34 cellular contexts compared by ENCODE assay signal in genomic region chr11:79950741-79951140, GRCh38.
DNase-seq lines count a peak whose midpoint lies in the region; ATAC-seq and TF ChIP-seq lines count a peak whose summit lies in the region.
"Had no signal": no experiment of that assay in that cellular context is flagged by ENCODE, and none has a peak within 500 bp of the region (broad histone marks: within the 10 kb centered on the region; RNA-seq: fewer than 3 reads in every experiment).

No MANE protein-coding gene starts in this region.

- H3K27me3 ChIP-seq in GM23338 (ENCODE audit: insufficient read depth): no peaks in the 10 kb centered on the region
- no peaks in the 10 kb centered on the region for H3K27me3 ChIP-seq in esophagus muscularis mucosa
- peaks cover 0 to 4% of the 10 kb centered on the region in 2 donors for H3K27me3 ChIP-seq in right atrium auricular region
- H3K27me3 ChIP-seq in adrenal gland: no peaks in the 10 kb centered on the region
- H3K27me3 ChIP-seq: BE2C; BLaER1; BLaER1 treated with 17β-estradiol and CSF1 and Interleukin-3, amounts not matched to agents 10 nM and 100 nM had no signal

- H3K27ac ChIP-seq in GM23338 (ENCODE audit: low read depth) (no peak overlapping the region), esophagus muscularis mucosa (replicated peaks in 1 of 4) (no peak overlapping the region), right atrium auricular region (no peak overlapping the region), adrenal gland (no peak overlapping the region)
- H3K27ac ChIP-seq: 22Rv1; A549; BLaER1; BLaER1 treated with 17β-estradiol and CSF1 and Interleukin-3, amounts not matched to agents 10 nM and 100 nM; C4-2B had no signal

- no peaks in the 10 kb centered on the region for H3F3A ChIP-seq in GM23338 (replicated peaks; ENCODE audit: low read depth)

- H3K9me3 ChIP-seq in esophagus muscularis mucosa: no peaks in the 10 kb centered on the region
- H3K9me3 ChIP-seq in right atrium auricular region: no peaks in the 10 kb centered on the region
- no peaks in the 10 kb centered on the region for H3K9me3 ChIP-seq in adrenal gland (replicated peaks in 1 of 3)
- H3K9me3 ChIP-seq: A549; BE2C; BLaER1; BLaER1 treated with 17β-estradiol and CSF1 and Interleukin-3, amounts not matched to agents 10 nM and 100 nM; Caco-2 had no signal

- peak overlapping the region; percentile 66; the same call in 1 of the 2 replicates for H2AFZ ChIP-seq in GM23338

- H3K4me3 ChIP-seq in GM23338 (no peak overlapping the region), esophagus muscularis mucosa (no peak overlapping the region), right atrium auricular region (no peak overlapping the region), adrenal gland (no peak overlapping the region)
- H3K4me3 ChIP-seq: A549; BLaER1; BLaER1 treated with 17β-estradiol and CSF1 and Interleukin-3, amounts not matched to agents 10 nM and 100 nM had no signal

- H3K9me2 ChIP-seq in GM23338 (ENCODE audit: insufficient read depth): peaks cover 4% of the 10 kb centered on the region; the same call in 1 of the 2 replicates

- DNase-seq in Calu3 (no peak), GM23338 (ENCODE audit: low spot score) (no peak), esophagus muscularis mucosa (ENCODE audit: extremely low spot score) (peak; percentile 45), putamen (ENCODE audit: low spot score) (peak; percentile 8), right atrium auricular region (ENCODE audit: low spot score) (no peak), Kasumi-1 (lab: John Stamatoyannopoulos, UW) (no peak), adrenal gland (no peak), NCI-H2081 (lab: John Stamatoyannopoulos, UW) (no peak)
- DNase-seq: 8988T; ACHN; AML-193; BE2C; C1 segment of cervical spinal cord; Caco-2; CD4-positive, alpha-beta memory T cell; CD4-positive, alpha-beta T cell; CD4-positive, CD25-positive, alpha-beta regulatory T cell; CD8-positive, alpha-beta memory T cell; CD8-positive, alpha-beta T cell; COR-L47; DMS 273 treated with DMSO at 0.1 percent for 48 hours; DMS153; DMS53; DMS79; DMS79 treated with DMSO at 0.1 percent for 48 hours; DND-41; EL had no signal

- TF ChIP-seq CTCF in Calu3 (IDR thresholded peaks at IDR 0.05; ENCODE audit: unreplicated experiment) (no peak), GM23338 (conservative IDR thresholded peaks at IDR 0.05; ENCODE audit: low read depth in 2 of 2) (no peak), esophagus muscularis mucosa (IDR thresholded peaks at IDR 0.05) (no peak), right atrium auricular region (IDR thresholded peaks at IDR 0.05) (no peak), adrenal gland (IDR thresholded peaks at IDR 0.05) (no peak)

- 85% methylated on average over 4 of the region's 4 CpGs for WGBS in esophagus muscularis mucosa
- WGBS in adrenal gland, 4 donors: 84 to 88% (median 87%) methylated on average over 4 of the region's 4 CpGs

- no peaks in the 10 kb centered on the region for H3K36me3 Mint-ChIP-seq in Calu3 (ENCODE audit: insufficient read depth, unreplicated experiment)
- H3K36me3 Mint-ChIP-seq in GM23338 (ENCODE audit: low read depth): no peaks in the 10 kb centered on the region
- H3K36me3 Mint-ChIP-seq: CD14-positive monocyte; CD4-positive, alpha-beta memory T cell; CD4-positive, CD25-positive, alpha-beta regulatory T cell; CD8-positive, alpha-beta memory T cell; CD8-positive, alpha-beta T cell had no signal

- TF ChIP-seq POLR2A in esophagus muscularis mucosa (IDR thresholded peaks at IDR 0.05; ENCODE audit: low read depth): no peak
- no peak for TF ChIP-seq POLR2A in adrenal gland (IDR thresholded peaks at IDR 0.05)

- TF ChIP-seq EP300 in esophagus muscularis mucosa (IDR thresholded peaks at IDR 0.05): no peak

- H3K27ac Mint-ChIP-seq in Calu3 (ENCODE audit: unreplicated experiment) (peak overlapping the region; percentile 9), GM23338 (no peak overlapping the region; the same call in 1 of the 2 replicates)
- H3K27ac Mint-ChIP-seq: B cell; CD14-positive monocyte; CD4-positive, alpha-beta memory T cell; CD4-positive, alpha-beta T cell; CD4-positive, CD25-positive, alpha-beta regulatory T cell; CD8-positive, alpha-beta memory T cell; CD8-positive, alpha-beta T cell had no signal

- no peaks in the 10 kb centered on the region for H3K79me2 ChIP-seq in GM23338 (replicated peaks; ENCODE audit: insufficient read depth)

- H4K20me1 ChIP-seq in GM23338 (replicated peaks; ENCODE audit: insufficient read depth): no peaks in the 10 kb centered on the region
- H4K20me1 ChIP-seq: BLaER1; BLaER1 treated with 17β-estradiol and CSF1 and Interleukin-3, amounts not matched to agents 10 nM and 100 nM had no signal

- intact Hi-C loops in Calu3 (cut with micrococcal nuclease; ENCODE audit: unreplicated experiment): no loop called here
- intact Hi-C loops in esophagus muscularis mucosa (cut with DNase I): no loop called here
- intact Hi-C loops in adrenal gland (cut with DNase I): no loop called here

- H3K4me3 Mint-ChIP-seq in Calu3 (ENCODE audit: low read depth, unreplicated experiment): no peak overlapping the region
- H3K4me3 Mint-ChIP-seq in GM23338: no peak overlapping the region
- H3K4me3 Mint-ChIP-seq: B cell; CD14-positive monocyte; CD4-positive, alpha-beta memory T cell; CD4-positive, alpha-beta T cell; CD4-positive, CD25-positive, alpha-beta regulatory T cell; CD8-positive, alpha-beta memory T cell; CD8-positive, alpha-beta T cell had no signal

- H3K4me1 Mint-ChIP-seq in Calu3 (ENCODE audit: low read depth, unreplicated experiment) (no peaks in the 10 kb centered on the region), GM23338 (peaks cover under 1% of the 10 kb centered on the region; the same call in 1 of the 3 replicates)
- H3K4me1 Mint-ChIP-seq: B cell; CD14-positive monocyte; CD4-positive, alpha-beta memory T cell; CD4-positive, CD25-positive, alpha-beta regulatory T cell; CD8-positive, alpha-beta memory T cell had no signal

- H3K4me1 ChIP-seq in GM23338 (ENCODE audit: insufficient read depth) (no peaks in the 10 kb centered on the region), esophagus muscularis mucosa (no peaks in the 10 kb centered on the region), right atrium auricular region (no peaks in the 10 kb centered on the region), adrenal gland (replicated peaks in 1 of 2) (no peaks in the 10 kb centered on the region)
- H3K4me1 ChIP-seq: A549; BE2C; BLaER1; BLaER1 treated with 17β-estradiol and CSF1 and Interleukin-3, amounts not matched to agents 10 nM and 100 nM; Caco-2 had no signal

- ATAC-seq in GM23338: no peak
- ATAC-seq: A549; CD8-positive, alpha-beta T cell had no signal

- H3K27me3 Mint-ChIP-seq in Calu3 (ENCODE audit: unreplicated experiment): no peaks in the 10 kb centered on the region
- H3K27me3 Mint-ChIP-seq in GM23338 (ENCODE audit: insufficient read depth, low read depth, poor library complexity): no peaks in the 10 kb centered on the region
- H3K27me3 Mint-ChIP-seq: B cell; CD4-positive, alpha-beta memory T cell; CD4-positive, alpha-beta T cell; CD4-positive, CD25-positive, alpha-beta regulatory T cell; CD8-positive, alpha-beta memory T cell had no signal

- H3K36me3 ChIP-seq in GM23338 (ENCODE audit: insufficient read depth) (no peaks in the 10 kb centered on the region), esophagus muscularis mucosa (no peaks in the 10 kb centered on the region), right atrium auricular region (no peaks in the 10 kb centered on the region), adrenal gland (replicated peaks in 1 of 2) (no peaks in the 10 kb centered on the region)
- H3K36me3 ChIP-seq: BE2C; BLaER1; BLaER1 treated with 17β-estradiol and CSF1 and Interleukin-3, amounts not matched to agents 10 nM and 100 nM had no signal

- BruUV-seq in Calu3 (replicated peaks; lab: Mats Ljungman, UMichigan): no TSS peak

- CTCF ChIA-PET in Calu3 (lab: Charles Lee): no interaction called here

- no peak overlapping the region for H3K4me2 ChIP-seq in GM23338
- H3K4me2 ChIP-seq: A549; BLaER1; BLaER1 treated with 17β-estradiol and CSF1 and Interleukin-3, amounts not matched to agents 10 nM and 100 nM had no signal

- H3K9me3 Mint-ChIP-seq in Calu3 (ENCODE audit: low read depth, unreplicated experiment) (peaks cover 10% of the 10 kb centered on the region), GM23338 (no peaks in the 10 kb centered on the region)

TF ChIP-seq in GM23338, 12 proteins besides CTCF, POLR2A, EP300 and RAD21:
- no peak for TF ChIP-seq NANOG (IDR thresholded peaks at IDR 0.05; ENCODE audit: borderline replicate concordance)
- TF ChIP-seq, protein P1, sequence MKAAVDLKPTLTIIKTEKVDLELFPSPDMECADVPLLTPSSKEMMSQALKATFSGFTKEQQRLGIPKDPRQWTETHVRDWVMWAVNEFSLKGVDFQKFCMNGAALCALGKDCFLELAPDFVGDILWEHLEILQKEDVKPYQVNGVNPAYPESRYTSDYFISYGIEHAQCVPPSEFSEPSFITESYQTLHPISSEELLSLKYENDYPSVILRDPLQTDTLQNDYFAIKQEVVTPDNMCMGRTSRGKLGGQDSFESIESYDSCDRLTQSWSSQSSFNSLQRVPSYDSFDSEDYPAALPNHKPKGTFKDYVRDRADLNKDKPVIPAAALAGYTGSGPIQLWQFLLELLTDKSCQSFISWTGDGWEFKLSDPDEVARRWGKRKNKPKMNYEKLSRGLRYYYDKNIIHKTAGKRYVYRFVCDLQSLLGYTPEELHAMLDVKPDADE (IDR thresholded peaks at IDR 0.05): no peak
- TF ChIP-seq REST (IDR thresholded peaks at IDR 0.05; ENCODE audit: unreplicated experiment): no peak

Comparison
In these comparisons a context has a peak if more than half of its experiments do, and no peak if none do; other contexts are left out.
1. DNase-seq: peak in esophagus muscularis mucosa (single experiment) and putamen (single experiment); none in Calu3 (single experiment), GM23338 (single experiment), right atrium auricular region (single experiment), Kasumi-1 (0 of 2), adrenal gland (0 of 7) and NCI-H2081 (0 of 2).